ENCODE assay signal across 8 cellular contexts in the genomic region with DNA sequence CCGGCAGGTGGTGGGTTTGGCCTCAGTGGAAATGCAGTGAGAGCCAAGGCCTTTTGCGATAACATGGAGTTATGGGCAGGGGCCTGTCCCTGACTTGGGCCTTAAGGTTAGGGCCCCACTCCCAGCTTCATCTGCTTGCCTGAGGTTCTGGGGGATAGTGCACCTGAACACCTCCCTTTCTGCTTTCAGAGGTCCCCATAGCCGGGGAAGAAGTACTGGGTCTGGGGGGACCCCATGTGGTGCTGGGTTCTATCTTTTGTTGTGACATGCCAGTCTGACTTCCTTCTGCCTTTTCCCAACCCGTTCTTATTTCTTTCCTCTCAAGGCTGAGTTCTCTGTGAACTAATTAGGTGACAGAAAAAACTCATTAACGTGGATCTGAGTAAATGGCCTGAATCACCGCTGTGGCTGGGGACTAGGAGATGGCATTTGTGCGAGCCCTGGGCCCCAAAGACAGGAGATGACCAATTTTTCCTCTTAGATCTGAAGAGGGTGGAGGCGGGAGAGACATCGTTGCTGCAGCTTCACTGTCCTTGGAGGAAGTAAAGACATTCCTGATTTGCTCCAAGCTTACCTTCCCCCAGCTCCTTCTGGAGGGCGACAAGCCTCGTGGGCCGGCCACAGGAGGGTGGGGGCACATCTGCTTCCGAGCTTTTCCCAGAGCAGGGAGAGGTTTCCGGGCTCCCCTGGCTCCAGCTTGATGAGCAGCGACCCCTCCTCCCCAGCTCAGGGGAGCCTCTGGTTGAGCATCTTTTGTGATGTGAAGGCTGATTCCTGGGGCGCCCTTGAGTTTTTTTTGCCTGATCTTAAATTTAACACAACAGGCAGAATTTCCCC. TPM values are rescaled to one million over a fixed set of nuclear protein-coding genes. Genes with fewer than 3 reads are reported as not detected.
A peak's percentile ranks its signal among the peaks of the same experiment; 100 is the strongest.
DNase-seq lines count a peak whose midpoint lies in the region; ATAC-seq and TF ChIP-seq lines count a peak whose summit lies in the region.

No MANE protein-coding gene starts in this region.

- H3K36me3 ChIP-seq in esophagus muscularis mucosa: peaks cover 0 to 7% (median 2%) of the 10 kb centered on the region in 4 donors
- peaks cover 0 to 4% of the 10 kb centered on the region in 2 experiments for H3K36me3 ChIP-seq in trophoblast cell (ENCODE audit: control insufficient read depth in 1 of 2, insufficient read depth in 2 of 2, low read length in 2 of 2)

- H3K9me3 ChIP-seq in esophagus muscularis mucosa (no peaks in the 10 kb centered on the region), trophoblast cell (ENCODE audit: insufficient read depth, low read depth, low read length) (no peaks in the 10 kb centered on the region)

- no peak overlapping the region for H3K23ac ChIP-seq in trophoblast cell (ENCODE audit: low read length)

- no peak for DNase-seq in GM12864 (ENCODE audit: low read depth)
- peak; percentile 20 for DNase-seq in RPMI8226
- no peak for DNase-seq in esophagus muscularis mucosa (ENCODE audit: extremely low spot score)
- no peak for DNase-seq in trophoblast cell
- no peak for DNase-seq in left colon
- no peak for DNase-seq in iPS-NIHi7 (ENCODE audit: extremely low spot score)

- H4K12ac ChIP-seq in trophoblast cell (ENCODE audit: low read depth, low read length): no peak overlapping the region

- H3K79me2 ChIP-seq in trophoblast cell (ENCODE audit: control insufficient read depth, insufficient read depth, low read length, poor library complexity): peaks cover 23% of the 10 kb centered on the region

- 33% methylated on average over 15 of the region's 16 CpGs for WGBS in esophagus muscularis mucosa
- WGBS in trophoblast cell (ENCODE audit: extremely low coverage, insufficient coverage, insufficient read length): no CpG with 5 or more reads among the region's 16 CpGs

- H3K14ac ChIP-seq in trophoblast cell (ENCODE audit: low read length): peak overlapping the region; percentile 76

- H4K8ac ChIP-seq in trophoblast cell (ENCODE audit: low read depth, low read length): peak overlapping the region; percentile 50

- H3K27me3 ChIP-seq in esophagus muscularis mucosa: no peaks in the 10 kb centered on the region
- H3K27me3 ChIP-seq in trophoblast cell (ENCODE audit: insufficient read depth, low read length): no peaks in the 10 kb centered on the region

- no peak for TF ChIP-seq EP300 in esophagus muscularis mucosa (IDR thresholded peaks at IDR 0.05)

- TF ChIP-seq POLR2A in esophagus muscularis mucosa (IDR thresholded peaks at IDR 0.05; ENCODE audit: low read depth): no peak

- peak overlapping the region; percentile 8 for H2BK12ac ChIP-seq in trophoblast cell (ENCODE audit: low read length)

- peak overlapping the region; percentile 88 to 91 (median 90) for H3K27ac ChIP-seq in esophagus muscularis mucosa (replicated peaks in 1 of 4)
- no peak overlapping the region for H3K27ac ChIP-seq in trophoblast cell (ENCODE audit: low read depth, low read length)

- H3K9ac ChIP-seq in trophoblast cell (ENCODE audit: low read length): no peak overlapping the region

- H2AFZ ChIP-seq in trophoblast cell (ENCODE audit: insufficient read depth, low read length, poor library complexity): peak overlapping the region; percentile 8

- H2AK5ac ChIP-seq in trophoblast cell (ENCODE audit: low read length): no peak overlapping the region

- H3K4me3 ChIP-seq in GM12864 (ENCODE audit: low read depth, low read length): peak overlapping the region; percentile 77
- H3K4me3 ChIP-seq in esophagus muscularis mucosa: peak overlapping the region; percentile 77 to 89 (median 80)
- peak overlapping the region; percentile 75 for H3K4me3 ChIP-seq in trophoblast cell (ENCODE audit: low read depth, low read length)

- TF ChIP-seq CTCF in GM12864 (IDR thresholded peaks at IDR 0.05; ENCODE audit: low read depth, low read length, missing control alignments) (no peak), esophagus muscularis mucosa (IDR thresholded peaks at IDR 0.05) (no peak)

- intact Hi-C loops in esophagus muscularis mucosa (cut with DNase I) (no loop called here), left colon (cut with DNase I, micrococcal nuclease) (no loop called here)

- H3K4me1 ChIP-seq in esophagus muscularis mucosa (peaks cover 63 to 77% (median 69%) of the 10 kb centered on the region in 4 donors), trophoblast cell (ENCODE audit: control insufficient read depth in 1 of 2, insufficient read depth in 2 of 2, low read length in 2 of 2) (peaks cover 37 to 48% of the 10 kb centered on the region in 2 experiments)

- H3K18ac ChIP-seq in trophoblast cell (ENCODE audit: low read length): peak overlapping the region; percentile 85

- no peak overlapping the region for H2BK120ac ChIP-seq in trophoblast cell (ENCODE audit: insufficient read depth, low read length, poor library complexity)

- H3K4me2 ChIP-seq in trophoblast cell (ENCODE audit: low read length): peak overlapping the region; percentile 97

- peak overlapping the region; percentile 87 for H3K4ac ChIP-seq in trophoblast cell (ENCODE audit: low read depth, low read length)

- peak overlapping the region; percentile 41 for H4K91ac ChIP-seq in trophoblast cell (ENCODE audit: low read depth, low read length)

- peaks cover 27% of the 10 kb centered on the region for H3K79me1 ChIP-seq in trophoblast cell (ENCODE audit: low read length)

- ATAC-seq in HG02678 (IDR thresholded peaks at IDR 0.05; ENCODE audit: unreplicated experiment) (no peak), left colon (no peak), GM19328 (IDR thresholded peaks at IDR 0.05; ENCODE audit: unreplicated experiment) (no peak)

- no peak overlapping the region for H2BK5ac ChIP-seq in trophoblast cell (ENCODE audit: low read depth, low read length, poor library complexity)

RNA-seq across cellular contexts. Expression of a gene that starts 2.0 kb away (rescaled TPM):
- total RNA-seq in esophagus muscularis mucosa (10 to 100 TPM; 33.8 to 71.2 (median 60.0) TPM), left colon (10 to 100 TPM; 50.8 to 64.0 TPM)
- 91.1 and 102 TPM in 2 replicates for polyA plus RNA-seq in trophoblast cell (2013)

RNA-seq across cellular contexts. Expression of a gene that starts 4.9 kb away (rescaled TPM):
- total RNA-seq in esophagus muscularis mucosa (10 to 100 TPM; 39.0 to 66.6 (median 51.4) TPM), left colon (10 to 100 TPM; 72.4 to 80.7 TPM)
- polyA plus RNA-seq in trophoblast cell (2013): 82.7 and 85.1 TPM in 2 replicates

RNA-seq across cellular contexts. Expression of a gene that starts 7.6 kb away (rescaled TPM):
- total RNA-seq in esophagus muscularis mucosa (10 to 100 TPM; 45.7 to 74.9 (median 60.4) TPM), left colon (100 to 1,000 TPM in 1 of 2 donors, 10 to 100 TPM in 1; 82.0 to 108 TPM)
- polyA plus RNA-seq in trophoblast cell (2013): 59.7 and 61.2 TPM in 2 replicates

RNA-seq across cellular contexts. Expression of a gene that starts 28.8 kb away (rescaled TPM):
- total RNA-seq in esophagus muscularis mucosa (100 to 1,000 TPM in 3 of 4 donors, 10 to 100 TPM in 1; 96.8 to 165 (median 122) TPM), left colon (10 to 100 TPM; 76.7 to 97.4 TPM)
- polyA plus RNA-seq in trophoblast cell (2013): 225 and 252 TPM in 2 replicates

RNA-seq across cellular contexts. Expression of a gene that starts 30.5 kb away (rescaled TPM):
- total RNA-seq in esophagus muscularis mucosa (10 to 100 TPM in 2 of 4 donors, 1 to 10 TPM in 2; 5.3 to 10.4 (median 9.7) TPM), left colon (10 to 100 TPM; 12.8 to 15.1 TPM)
- 22.3 and 22.9 TPM in 2 replicates for polyA plus RNA-seq in trophoblast cell (2013)
